Comparison of ENCODE assay signal across 8 cellular contexts in the genomic region with DNA sequence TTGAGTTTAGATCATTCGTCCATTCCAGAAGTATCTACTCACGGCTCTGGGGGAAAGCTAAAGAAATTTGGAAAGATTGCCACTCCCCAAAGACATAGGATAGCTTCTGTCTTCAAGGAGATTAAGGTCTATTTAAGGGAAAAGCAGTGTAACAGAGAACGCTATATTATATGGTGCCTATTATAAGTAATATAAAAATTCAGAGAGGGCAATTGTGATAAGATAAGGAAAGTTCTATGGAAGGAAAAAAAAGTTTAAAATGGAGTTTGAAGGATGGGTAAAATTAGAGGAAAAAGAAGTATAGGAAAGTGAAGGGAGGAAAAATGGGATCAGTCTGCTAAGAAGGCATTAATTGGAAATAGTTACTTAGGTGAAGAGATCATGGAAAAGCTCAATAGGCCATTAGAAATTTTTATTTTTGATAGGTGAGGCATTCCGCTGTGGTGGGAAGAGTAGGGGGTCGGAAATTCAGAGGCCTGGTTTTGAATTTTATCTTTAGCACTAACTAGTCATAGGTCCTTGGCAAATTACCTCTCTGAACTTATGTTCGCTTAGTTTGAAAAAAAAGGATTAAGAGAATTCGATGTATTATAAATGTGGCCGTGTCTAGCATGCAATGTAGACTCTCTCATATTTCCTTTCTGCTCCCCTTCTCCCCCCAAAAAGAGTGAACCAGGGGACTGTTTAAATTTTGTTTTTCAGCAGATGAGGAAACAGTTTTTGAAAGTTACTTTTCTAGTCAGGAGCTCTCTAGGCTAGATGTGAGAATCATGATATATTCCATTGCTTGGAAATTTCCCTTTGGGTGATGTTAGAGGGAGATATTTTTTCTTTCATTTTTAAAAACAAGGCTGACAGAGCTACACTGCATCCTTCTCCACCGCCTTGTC. TPM values are rescaled to one million over a fixed set of nuclear protein-coding genes. Genes with fewer than 3 reads are reported as not detected.
DNase-seq lines count a peak whose midpoint lies in the region; ATAC-seq and TF ChIP-seq lines count a peak whose summit lies in the region.

No MANE protein-coding gene starts in this region.

- no peak overlapping the region for H2BK15ac ChIP-seq in H9 (ENCODE audit: low read depth, low read length)

- H3K4me2 ChIP-seq in H9 (ENCODE audit: insufficient read depth, insufficient read length, low read length) = peak overlapping the region; percentile 44

- peaks cover 16 to 19% of the 10 kb centered on the region in 2 experiments for H3K4me1 Mint-ChIP-seq in H9

- no peak overlapping the region for H3K56ac ChIP-seq in H9 (ENCODE audit: insufficient read length, low read depth, low read length)

- H2BK12ac ChIP-seq in H9 (ENCODE audit: insufficient read length, low read depth, low read length) = no peak overlapping the region

- no peak overlapping the region for H3K23ac ChIP-seq in H9 (ENCODE audit: insufficient read length, low read depth, low read length)

- no peaks in the 10 kb centered on the region for H4K20me1 ChIP-seq in H9 (ENCODE audit: control insufficient read depth, insufficient read depth, insufficient read length)

- H2BK120ac ChIP-seq in H9 (ENCODE audit: low read depth, low read length, poor library complexity, severe bottlenecking) = no peak overlapping the region

- ATAC-seq in gastroesophageal sphincter (no peak), GM18519 (IDR thresholded peaks at IDR 0.05; ENCODE audit: low FRiP score, unreplicated experiment) (no peak)

- H3K14ac ChIP-seq in H9 (ENCODE audit: insufficient read depth, low read length) = no peak overlapping the region

- H2BK20ac ChIP-seq in H9 (ENCODE audit: low read depth, low read length, poor library complexity, severe bottlenecking) = no peak overlapping the region

- DNase-seq in H9 = no peak
- DNase-seq in NCI-H1105 (lab: John Stamatoyannopoulos, UW) = no peak
- DNase-seq in activated CD4-positive, CD25-positive, alpha-beta regulatory T cell (lab: John Stamatoyannopoulos, UW) = no peak
- no peak for DNase-seq in DMS153 treated with DMSO at 0.1 percent for 48 hours (lab: John Stamatoyannopoulos, UW; ENCODE audit: unreplicated experiment)

- H3K79me1 ChIP-seq in H9 (ENCODE audit: insufficient read depth, low read depth, low read length, poor library complexity, severe bottlenecking) = no peaks in the 10 kb centered on the region

- H4K8ac ChIP-seq in H9 (replicated peaks; ENCODE audit: insufficient read length, low read depth, low read length) = no peak overlapping the region

- H3K4ac ChIP-seq in H9 (ENCODE audit: low read depth, low read length) = no peak overlapping the region

- H3K79me2 ChIP-seq in H9 (ENCODE audit: insufficient read depth, low read length) = peaks cover 8% of the 10 kb centered on the region; the same call in 1 of the 2 replicates

- H3K23me2 ChIP-seq in H9 (ENCODE audit: insufficient read length, low read depth, low read length, poor library complexity, severe bottlenecking) = peaks cover 7% of the 10 kb centered on the region

- no peaks in the 10 kb centered on the region for H3K36me3 Mint-ChIP-seq in H9 (ENCODE audit: insufficient read depth in 1 of 3, low read depth in 3 of 3)

- H2AK5ac ChIP-seq in H9 (ENCODE audit: insufficient read length, low read length) = no peak overlapping the region

- no peak overlapping the region for H2BK5ac ChIP-seq in H9 (ENCODE audit: insufficient read length, low read length)

- no peaks in the 10 kb centered on the region; the same call in 1 of the 2 replicates for H3K27me3 ChIP-seq in H9 (ENCODE audit: insufficient read depth, low read length)
- H3K27me3 ChIP-seq in gastroesophageal sphincter = no peaks in the 10 kb centered on the region

- H3K27ac ChIP-seq in H9 (ENCODE audit: insufficient read length, low read depth, low read length) (no peak overlapping the region), gastroesophageal sphincter (peak overlapping the region in 3 of 4 donors; percentile 90 to 98 (median 95)), skin epidermis (peak overlapping the region in 16 of 21 experiments; percentile 25 to 97 (median 72))

- H3K9me3 ChIP-seq in H9 (ENCODE audit: control insufficient read depth, low read depth, low read length) = no peaks in the 10 kb centered on the region
- H3K9me3 ChIP-seq in gastroesophageal sphincter = no peaks in the 10 kb centered on the region

- no peaks in the 10 kb centered on the region; a peak in 1 of 5 replicates for H3K9me3 Mint-ChIP-seq in H9

- H3K4me3 ChIP-seq in WI38 (ENCODE audit: low read depth, low read length) = peak overlapping the region; percentile 97
- peak overlapping the region; percentile 26 to 64 for H3K4me3 ChIP-seq in gastroesophageal sphincter
- peak overlapping the region; percentile 23 to 86 (median 57) for H3K4me3 ChIP-seq in skin epidermis

- TF ChIP-seq POLR2A in gastroesophageal sphincter (IDR thresholded peaks at IDR 0.05) = no peak

- no peak for TF ChIP-seq EP300 in gastroesophageal sphincter (IDR thresholded peaks at IDR 0.05)

- peak overlapping the region; percentile 5 for H2AFZ ChIP-seq in H9 (ENCODE audit: low read length)

- H3K27me3 Mint-ChIP-seq in H9 (ENCODE audit: low read depth) = no peaks in the 10 kb centered on the region; the same call in 1 of the 2 replicates

- no peak overlapping the region for H3T11ph ChIP-seq in H9 (ENCODE audit: low read length)

- H3K4me1 ChIP-seq in H9 (ENCODE audit: insufficient read depth, low read length) = no peaks in the 10 kb centered on the region
- H3K4me1 ChIP-seq in gastroesophageal sphincter = peaks cover 6 to 38% (median 6%) of the 10 kb centered on the region in 3 donors

- no CpG with 5 or more reads among the region's 9 CpGs for WGBS in H9 (ENCODE audit: extremely low coverage, insufficient read length, low lambda C conversion rate)
- WGBS in gastroesophageal sphincter (ENCODE audit: low coverage in 1 of 2), 2 donors = 55 to 62% methylated on average over 8 to 9 of the region's 9 CpGs

- H3K36me3 ChIP-seq in gastroesophageal sphincter = no peaks in the 10 kb centered on the region

- H3K4me3 Mint-ChIP-seq in H9 = peak overlapping the region; percentile 95 to 99

- no peak for TF ChIP-seq CTCF in H9 (conservative IDR thresholded peaks at IDR 0.05)
- no peak for TF ChIP-seq CTCF in WI38 (IDR thresholded peaks at IDR 0.05; ENCODE audit: low read depth, low read length)
- TF ChIP-seq CTCF in gastroesophageal sphincter (IDR thresholded peaks at IDR 0.05) = no peak

- H4K91ac ChIP-seq in H9 (ENCODE audit: insufficient read length, low read depth, low read length) = no peak overlapping the region

- H3K9ac ChIP-seq in H9 (ENCODE audit: extremely low read depth, insufficient read length, low read length) = peak overlapping the region; percentile 25

- no peak overlapping the region for H3K18ac ChIP-seq in H9 (ENCODE audit: insufficient read length, low read depth, low read length)

- no peak overlapping the region for H3K27ac Mint-ChIP-seq in H9

- H4K5ac ChIP-seq in H9 (ENCODE audit: insufficient read length, low read depth, low read length) = no peak overlapping the region

RNA-seq across cellular contexts. Expression of a gene that starts 0.9 kb away (rescaled TPM):
- total RNA-seq in H9 (2021) (71.9 and 82.5 TPM in 2 replicates), gastroesophageal sphincter (10 to 100 TPM; 40.4 to 71.4 (median 56.0) TPM)

RNA-seq across cellular contexts. Expression of a gene that starts 19.2 kb away (rescaled TPM):
- total RNA-seq in H9 (2021) (0.26 and 0.66 TPM in 2 replicates), gastroesophageal sphincter (1 to 10 TPM in 1 of 4 donors, not detected in 3; 4.8 TPM)

Comparison
In these comparisons a context has a peak if more than half of its experiments do, and no peak if none do; other contexts are left out.
1. H3K4me3 ChIP-seq: peak in every context shown above with its lines; median percentile 97 in WI38; 57 in skin epidermis; 45 in gastroesophageal sphincter.